ENCODE assay signal across 24 cellular contexts in the genomic region with DNA sequence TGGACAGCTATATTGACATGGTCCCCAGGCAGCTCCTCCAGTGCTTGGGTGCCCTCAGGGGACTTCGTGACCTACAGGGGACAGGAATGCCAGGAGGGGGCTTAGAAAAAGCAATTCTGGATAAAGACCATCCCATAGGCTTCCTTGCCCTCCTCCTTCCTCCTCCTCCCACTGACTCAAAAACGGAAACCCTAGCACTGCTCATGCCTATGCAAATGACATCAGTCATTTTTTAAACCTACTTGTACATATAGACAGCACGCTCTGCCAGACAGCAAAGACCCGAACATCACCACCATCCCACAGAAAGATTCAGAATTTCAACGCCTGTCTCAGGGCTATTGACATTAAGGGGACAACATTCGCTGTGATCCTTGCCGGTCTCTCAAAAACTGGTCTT. TPM values are rescaled to one million over a fixed set of nuclear protein-coding genes. Genes with fewer than 3 reads are reported as not detected.
DNase-seq lines count a peak whose midpoint lies in the region; ATAC-seq, FAIRE-seq and TF ChIP-seq lines count a peak whose summit lies in the region.
"Had no signal": no experiment of that assay in that cellular context is flagged by ENCODE, and none has a peak within 500 bp of the region (broad histone marks: within the 10 kb centered on the region; RNA-seq: fewer than 3 reads in every experiment).

No MANE protein-coding gene starts in this region.

- peak overlapping the region; percentile 97 for H3K27ac Mint-ChIP-seq in glutamatergic neuron (ENCODE audit: unreplicated experiment)
- no peak overlapping the region for H3K27ac Mint-ChIP-seq in activated naive CD4-positive, alpha-beta T cell treated with anti-CD3 and anti-CD28 coated beads, Interleukin-2, amount 10 ng/mL, durations not matched to agents 7 days and 5 days

- H3K27me3 ChIP-seq in Karpas-422 (ENCODE audit: low read length): no peaks in the 10 kb centered on the region

- H3K4me1 ChIP-seq in Karpas-422 (ENCODE audit: low read length): peaks cover 9% of the 10 kb centered on the region

- DNase-seq in GM12891 (ENCODE audit: insufficient read length, low spot score) (no peak), Karpas-422 (no peak), glutamatergic neuron (no peak), left ventricle myocardium superior (no peak), NCI-H1105 treated with DMSO at 0.1 percent for 48 hours (lab: John Stamatoyannopoulos, UW) (no peak)
- no peak for DNase-seq in activated naive CD4-positive, alpha-beta T cell treated with anti-CD3 and anti-CD28 coated beads, Interleukin-2, amount 10 ng/mL, durations not matched to agents 7 days and 5 days
- no peak for DNase-seq in activated CD4-positive, alpha-beta T cell treated with anti-CD3 and anti-CD28 coated beads for 48 hours
- DNase-seq: DMS79 treated with DMSO at 0.1 percent for 48 hours; GDM1; GM23248; MG63; NCI-H1092; NCI-H345; NCI-H69; NK-92 treated with Interleukin-12 subunit alpha and Interleukin-12 subunit beta, amount 100 ng/mL, for 24 hours; OCI-M1; SHP77 treated with DMSO at 0.1 percent for 48 hours had no signal

- H3K9me3 ChIP-seq in Karpas-422 (ENCODE audit: low read length): no peaks in the 10 kb centered on the region
- H3K9me3 ChIP-seq: MG63 had no signal

- H4K20me1 ChIP-seq in Karpas-422 (ENCODE audit: insufficient read depth, low read depth, low read length): no peaks in the 10 kb centered on the region

- H3K36me3 ChIP-seq in Karpas-422 (ENCODE audit: insufficient read depth, low read length): no peaks in the 10 kb centered on the region
- H3K36me3 ChIP-seq: MG63 had no signal

- H3K36me3 Mint-ChIP-seq in glutamatergic neuron (ENCODE audit: unreplicated experiment): peaks cover 8% of the 10 kb centered on the region
- H3K36me3 Mint-ChIP-seq in activated naive CD4-positive, alpha-beta T cell treated with anti-CD3 and anti-CD28 coated beads, Interleukin-2, amount 10 ng/mL, durations not matched to agents 7 days and 5 days: no peaks in the 10 kb centered on the region

- CTCF ChIA-PET in activated naive CD4-positive, alpha-beta T cell treated with anti-CD3 and anti-CD28 coated beads, Interleukin-2, amount 10 ng/mL, durations not matched to agents 7 days and 5 days (lab: Charles Lee): interaction anchor here (1.2 kb wide), 1 partner anchor 20 kb away, joined by 4 read pairs; no protein-coding TSS in a partner anchor

- H3K4me3 Mint-ChIP-seq in glutamatergic neuron (ENCODE audit: unreplicated experiment): peak overlapping the region; percentile 93
- no peak overlapping the region for H3K4me3 Mint-ChIP-seq in activated naive CD4-positive, alpha-beta T cell treated with anti-CD3 and anti-CD28 coated beads, Interleukin-2, amount 10 ng/mL, durations not matched to agents 7 days and 5 days

- TF ChIP-seq CTCF in glutamatergic neuron (IDR thresholded peaks at IDR 0.05; ENCODE audit: partially characterized antibody, unreplicated experiment): no peak

- peaks cover 66% of the 10 kb centered on the region for H3K4me1 Mint-ChIP-seq in glutamatergic neuron (ENCODE audit: low read depth, unreplicated experiment)
- H3K4me1 Mint-ChIP-seq in activated naive CD4-positive, alpha-beta T cell treated with anti-CD3 and anti-CD28 coated beads, Interleukin-2, amount 10 ng/mL, durations not matched to agents 7 days and 5 days: no peaks in the 10 kb centered on the region

- no peak for FAIRE-seq in GM12891 (lab: Jason Lieb, UNC)
- FAIRE-seq: A204.1, HepG2 had no signal

- ATAC-seq in GM21515 (IDR thresholded peaks at IDR 0.05; ENCODE audit: unreplicated experiment) (peak; percentile 47), left ventricle myocardium superior (no peak)
- ATAC-seq: HCT116, HepG2 had no signal

- TF ChIP-seq POLR2A in GM12891 (IDR thresholded peaks at IDR 0.05; ENCODE audit: low read depth, low read length): no peak

- intact Hi-C loops in left ventricle myocardium superior (cut with micrococcal nuclease): no loop called here

- H3K9me2 ChIP-seq in Karpas-422 (replicated peaks; ENCODE audit: insufficient read depth, low read length): no peaks in the 10 kb centered on the region

- peak overlapping the region; percentile 34 for H3K4me2 ChIP-seq in Karpas-422 (ENCODE audit: low read depth, low read length, poor library complexity, severe bottlenecking)
- H3K4me2 ChIP-seq: KMS-11 had no signal

- H2AFZ ChIP-seq in Karpas-422 (ENCODE audit: low read length): peak overlapping the region; percentile 74; the same call in 1 of the 2 replicates
- H2AFZ ChIP-seq: GM23248 had no signal

- H3K9me3 Mint-ChIP-seq in glutamatergic neuron (ENCODE audit: unreplicated experiment): peaks cover 22% of the 10 kb centered on the region
- no peaks in the 10 kb centered on the region for H3K9me3 Mint-ChIP-seq in activated naive CD4-positive, alpha-beta T cell treated with anti-CD3 and anti-CD28 coated beads, Interleukin-2, amount 10 ng/mL, durations not matched to agents 7 days and 5 days

- no peak overlapping the region for H3K9ac ChIP-seq in Karpas-422 (ENCODE audit: low read length)
- H3K9ac ChIP-seq: GM23248, KMS-11 had no signal

- H3K4me3 ChIP-seq in Karpas-422 (ENCODE audit: low read length): 0 out of 2 replicates have a peak overlapping the region, but pooled peaks have one; percentile 2
- H3K4me3 ChIP-seq: GM23248, MG63 had no signal

- H3K79me2 ChIP-seq in Karpas-422 (ENCODE audit: low read length): no peaks in the 10 kb centered on the region

- H3K27me3 Mint-ChIP-seq in glutamatergic neuron (ENCODE audit: unreplicated experiment): peaks cover 23% of the 10 kb centered on the region
- peaks cover 8% of the 10 kb centered on the region for H3K27me3 Mint-ChIP-seq in activated naive CD4-positive, alpha-beta T cell treated with anti-CD3 and anti-CD28 coated beads, Interleukin-2, amount 10 ng/mL, durations not matched to agents 7 days and 5 days

- H3K27ac ChIP-seq in Karpas-422 (ENCODE audit: low read length): no peak overlapping the region
- H3K27ac ChIP-seq: GM23248, KMS-11 had no signal

TF ChIP-seq in GM12891, 5 proteins besides CTCF, POLR2A, EP300 and RAD21:
- no peak for TF ChIP-seq TAF1 (IDR thresholded peaks at IDR 0.05; ENCODE audit: low read depth, low read length)
- TF ChIP-seq PAX5 (IDR thresholded peaks at IDR 0.05; ENCODE audit: insufficient read depth, low read length, severe bottlenecking): no peak
- TF ChIP-seq SPI1 (IDR thresholded peaks at IDR 0.05; ENCODE audit: low read depth, low read length): no peak
- TF ChIP-seq POLR2AphosphoS5 (IDR thresholded peaks at IDR 0.05; ENCODE audit: low read depth, low read length): no peak
- peak; percentile 55; the same call in 1 of the 2 replicates for TF ChIP-seq POU2F2 (IDR thresholded peaks at IDR 0.05; ENCODE audit: low read depth, low read length)

RNA-seq across cellular contexts. Expression of a gene that starts 11.0 kb away (rescaled TPM):
- not detected for polyA plus RNA-seq in GM12891 (2012; ENCODE audit: low read depth, missing spikeins)
- total RNA-seq in Karpas-422 (2014; rRNA removed; shearing (Covaris generic); ENCODE audit: low replicate concordance): not detected in 2 replicates
- total RNA-seq in glutamatergic neuron (ENCODE audit: unreplicated experiment): 590 TPM
- not detected for total RNA-seq in left ventricle myocardium superior
- total RNA-seq: RPMI7951; T-helper 1 cell treated with Interleukin-12 subunit alpha and Interleukin-12 subunit beta and Interleukin-4 antibody, amounts not matched to agents 30 ng/mL and 1 ng/mL, for 36 hours had no signal
- polyA plus RNA-seq: HepG2 had no signal

RNA-seq across cellular contexts. Expression of a gene that starts 20.8 kb away (rescaled TPM):
- polyA plus RNA-seq in GM12891 (2012; ENCODE audit: low read depth, missing spikeins): 13.1 TPM
- total RNA-seq in Karpas-422 (2014; rRNA removed; shearing (Covaris generic); ENCODE audit: low replicate concordance): 10.3 and 16.3 TPM in 2 replicates
- total RNA-seq in glutamatergic neuron (ENCODE audit: unreplicated experiment) (15.3 TPM), left ventricle myocardium superior (15.7 TPM)

Comparison
In these comparisons a context has a peak if more than half of its experiments do, and no peak if none do; other contexts are left out.
1. RNA of a gene that starts 11.0 kb away (total RNA-seq): 590 TPM in glutamatergic neuron (single experiment); not detected in left ventricle myocardium superior (single experiment) and not detected in Karpas-422; every median in the first group is over 100 times any median in the second.